8 cellular contexts compared by ENCODE assay signal in the genomic region with DNA sequence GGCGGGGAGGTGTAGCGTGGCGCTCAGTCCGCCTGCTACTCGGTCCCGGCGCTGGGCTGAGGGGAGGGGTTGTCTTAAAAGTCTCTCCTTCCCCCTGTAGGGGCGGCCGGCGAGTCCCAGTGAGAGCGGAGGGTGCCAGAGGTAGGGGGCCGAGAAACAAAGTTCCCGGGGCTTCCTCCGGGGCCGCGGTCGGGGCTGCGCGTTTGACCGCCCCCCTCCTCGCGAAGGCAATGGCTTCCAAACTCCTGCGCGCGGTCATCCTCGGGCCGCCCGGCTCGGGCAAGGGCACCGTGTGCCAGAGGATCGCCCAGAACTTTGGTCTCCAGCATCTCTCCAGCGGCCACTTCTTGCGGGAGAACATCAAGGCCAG. TPM values are rescaled to one million over a fixed set of nuclear protein-coding genes. Genes with fewer than 3 reads are reported as not detected.
DNase-seq lines count a peak whose midpoint lies in the region; ATAC-seq and TF ChIP-seq lines count a peak whose summit lies in the region.
"Not testable (repeated sequence)": the region's sequence is repeated elsewhere in the genome, so short reads cannot be mapped to it uniquely, and the experiment has no call there.

Gene AK4 (plus strand): TSS at position 26 of the 370 bp plus-strand sequence. CDS start 205 bp downstream, at position 231.

- DNase-seq in IMR-90; activated CD4-positive, alpha-beta T cell treated with anti-CD3 and anti-CD28 coated beads, Interleukin-2, amount 10 ng/mL, durations not matched to agents 7 days and 5 days; dorsolateral prefrontal cortex; osteocyte (ENCODE audit: extremely low spot score, unreplicated experiment): not testable (repeated sequence)

- TF ChIP-seq POLR2A in IMR-90 (IDR thresholded peaks at IDR 0.05; ENCODE audit: low read depth, low read length), result not testable (repeated sequence)

- not testable (repeated sequence) for H3K9me3 Mint-ChIP-seq in activated CD4-positive, alpha-beta T cell treated with anti-CD3 and anti-CD28 coated beads, Interleukin-2, amount 10 ng/mL, durations not matched to agents 7 days and 5 days; osteocyte (ENCODE audit: unreplicated experiment)

- not testable (repeated sequence) for H3K9me1 ChIP-seq in IMR-90 (ENCODE audit: insufficient read depth, low read length)

- not testable (repeated sequence) for H4K91ac ChIP-seq in IMR-90 (ENCODE audit: insufficient read depth, low read depth, low read length)

- H3K4me1 ChIP-seq in IMR-90 (ENCODE audit: control insufficient read depth, insufficient read depth, low read length); urinary bladder (ENCODE audit: insufficient read depth): not testable (repeated sequence)
- H3K4me1 ChIP-seq in iPS-20b (ENCODE audit: insufficient read depth, low read length), result peaks cover 30% of the 10 kb centered on the region

- CTCF ChIA-PET in IMR-90 (lab: Yijun Ruan, JAX), result not testable (repeated sequence)
- CTCF ChIA-PET in activated CD4-positive, alpha-beta T cell treated with anti-CD3 and anti-CD28 coated beads, Interleukin-2, amount 10 ng/mL, durations not matched to agents 7 days and 5 days (lab: Charles Lee), result interaction anchor here (1.0 to 1.5 kb wide), 4 partner anchors 16 to 29 kb away, joined by 4 to 5 read pairs (median 4); no protein-coding TSS in a partner anchor

- BruUV-seq in IMR-90 (replicated peaks; lab: Mats Ljungman, UMichigan), result not testable (repeated sequence)

- peak within 1 kb of the TSS; percentile 84 for H4K5ac ChIP-seq in IMR-90 (ENCODE audit: low read depth, low read length)

- not testable (repeated sequence) for H3K36me3 ChIP-seq in IMR-90 (ENCODE audit: control insufficient read depth, insufficient read depth, low read length); iPS-20b (ENCODE audit: insufficient read depth, low read depth, low read length); urinary bladder (ENCODE audit: insufficient read depth)

- not testable (repeated sequence) for H4K20me1 ChIP-seq in IMR-90 (ENCODE audit: insufficient read depth, low read length)

- not testable (repeated sequence) for H3K9me3 ChIP-seq in IMR-90 (ENCODE audit: control insufficient read depth, insufficient read depth, low read length); iPS-20b (ENCODE audit: insufficient read depth, low read depth, low read length)

- in situ Hi-C loops in IMR-90 (cut with MboI; ENCODE audit: low sequenced_read_pairs), result not testable (repeated sequence)

- not testable (repeated sequence) for H3K4ac ChIP-seq in IMR-90 (ENCODE audit: low read depth, low read length)

- not testable (repeated sequence) for H2BK20ac ChIP-seq in IMR-90 (ENCODE audit: low read depth, low read length)

- intact Hi-C loops in IMR-90 (cut with micrococcal nuclease), result loop anchor here (5.0 kb wide), 1 partner anchor 49 kb away; no protein-coding TSS in a partner anchor
- intact Hi-C loops in dorsolateral prefrontal cortex (cut with DNase I), result not testable (repeated sequence)

- H3K36me3 Mint-ChIP-seq in activated CD4-positive, alpha-beta T cell treated with anti-CD3 and anti-CD28 coated beads, Interleukin-2, amount 10 ng/mL, durations not matched to agents 7 days and 5 days (ENCODE audit: low read depth); osteocyte (ENCODE audit: unreplicated experiment): not testable (repeated sequence)

- POLR2A ChIA-PET in IMR-90 (lab: Charles Lee; ENCODE audit: unreplicated experiment), result not testable (repeated sequence)
- POLR2A ChIA-PET in activated CD4-positive, alpha-beta T cell treated with anti-CD3 and anti-CD28 coated beads, Interleukin-2, amount 10 ng/mL, durations not matched to agents 7 days and 5 days (lab: Charles Lee), result interaction anchor here (0.6 kb wide), 1 partner anchor 182 kb away, joined by 3 read pairs; no protein-coding TSS in a partner anchor

- ATAC-seq in GM18867 (IDR thresholded peaks at IDR 0.05; ENCODE audit: unreplicated experiment) (peak; percentile 17), HG02610 (IDR thresholded peaks at IDR 0.05; ENCODE audit: unreplicated experiment) (peak; percentile 9), IMR-90 (ENCODE audit: low read depth) (peak; percentile 31)

- H2BK15ac ChIP-seq in IMR-90 (ENCODE audit: low read depth, low read length), result not testable (repeated sequence)

- TF ChIP-seq CTCF in IMR-90 (conservative IDR thresholded peaks at IDR 0.05; ENCODE audit: low read depth, low read length); dorsolateral prefrontal cortex (IDR thresholded peaks at IDR 0.05 in 54 of 56, conservative IDR thresholded peaks at IDR 0.05 in 2 of 56; ENCODE audit: low read depth in 1 of 56, partially characterized antibody in 56 of 56); osteocyte (IDR thresholded peaks at IDR 0.05): not testable (repeated sequence)

- H3K4me2 ChIP-seq in IMR-90 (ENCODE audit: low read depth, low read length), result peak within 1 kb of the TSS; percentile 97

- H3K9ac ChIP-seq in IMR-90 (ENCODE audit: low read depth, low read length) (peak within 1 kb of the TSS; percentile 73; the same call in 1 of the 2 replicates), iPS-20b (ENCODE audit: low read depth, low read length) (peak within 1 kb of the TSS; percentile 76)

- peak within 1 kb of the TSS; percentile 81 for H3K27ac Mint-ChIP-seq in activated CD4-positive, alpha-beta T cell treated with anti-CD3 and anti-CD28 coated beads, Interleukin-2, amount 10 ng/mL, durations not matched to agents 7 days and 5 days
- H3K27ac Mint-ChIP-seq in osteocyte (ENCODE audit: unreplicated experiment), result peak within 1 kb of the TSS; percentile 56

- dilution Hi-C loops in IMR-90 (cut with HindIII; ENCODE audit: low sequenced_read_pairs, unreplicated experiment), result not testable (repeated sequence)

- WGBS in IMR-90 (ENCODE audit: extremely low coverage in 2 of 2, insufficient read length in 1 of 2), 2 experiments, result no CpG with 5 or more reads among the region's 33 CpGs
- 0% methylated on average over 14 of the region's 33 CpGs for WGBS in urinary bladder

- not testable (repeated sequence) for H3K14ac ChIP-seq in IMR-90 (replicated peaks; ENCODE audit: low read depth, low read length)

- H3K23ac ChIP-seq in IMR-90 (ENCODE audit: low read depth, low read length), result not testable (repeated sequence)

- H3K4me3 Mint-ChIP-seq in activated CD4-positive, alpha-beta T cell treated with anti-CD3 and anti-CD28 coated beads, Interleukin-2, amount 10 ng/mL, durations not matched to agents 7 days and 5 days, result peak within 1 kb of the TSS; percentile 86
- H3K4me3 Mint-ChIP-seq in osteocyte (ENCODE audit: unreplicated experiment), result peak within 1 kb of the TSS; percentile 79

- H3K79me1 ChIP-seq in IMR-90 (ENCODE audit: low read depth in 1 of 2, low read length in 2 of 2), result not testable (repeated sequence)

- H4K8ac ChIP-seq in IMR-90 (ENCODE audit: low read depth in 2 of 2, low read length in 2 of 2), result peak within 1 kb of the TSS in 1 of 2 experiments; percentile 58; a peak in 2 of 4 replicates

- H2AK9ac ChIP-seq in IMR-90 (replicated peaks; ENCODE audit: low read depth, low read length, poor library complexity), result peak within 1 kb of the TSS; percentile 30

- H3K27ac ChIP-seq in IMR-90 (ENCODE audit: insufficient read depth, low read length), result peak within 1 kb of the TSS; percentile 60; the same call in 1 of the 2 replicates
- H3K27ac ChIP-seq in dorsolateral prefrontal cortex, result peak within 1 kb of the TSS in 57 of 59 donors; percentile 12 to 92 (median 77)
- peak within 1 kb of the TSS; percentile 8 for H3K27ac ChIP-seq in iPS-20b (ENCODE audit: low read length)
- peak within 1 kb of the TSS; percentile 54 for H3K27ac ChIP-seq in urinary bladder (ENCODE audit: low read depth)

- H3K18ac ChIP-seq in IMR-90 (ENCODE audit: low read depth, low read length), result peak within 1 kb of the TSS; percentile 61; the same call in 1 of the 2 replicates

- H2AFZ ChIP-seq in IMR-90 (replicated peaks; ENCODE audit: low read length, poor library complexity), result peak within 1 kb of the TSS; percentile 91

- peaks cover 29% of the 10 kb centered on the region for H3K4me1 Mint-ChIP-seq in activated CD4-positive, alpha-beta T cell treated with anti-CD3 and anti-CD28 coated beads, Interleukin-2, amount 10 ng/mL, durations not matched to agents 7 days and 5 days
- H3K4me1 Mint-ChIP-seq in osteocyte (ENCODE audit: unreplicated experiment), result peaks cover 24% of the 10 kb centered on the region

- TF ChIP-seq RAD21 in IMR-90 (IDR thresholded peaks at IDR 0.05; ENCODE audit: low read length), result not testable (repeated sequence)

- H3K27me3 ChIP-seq in IMR-90 (ENCODE audit: control insufficient read depth, insufficient read depth, low read length) (peaks cover 29% of the 10 kb centered on the region), iPS-20b (ENCODE audit: insufficient read depth, low read length) (peaks cover 69% of the 10 kb centered on the region)
- not testable (repeated sequence) for H3K27me3 ChIP-seq in dorsolateral prefrontal cortex

- peak within 1 kb of the TSS; percentile 98 for H3K4me3 ChIP-seq in IMR-90 (ENCODE audit: insufficient read depth, low read depth, low read length)
- H3K4me3 ChIP-seq in dorsolateral prefrontal cortex, result peak within 1 kb of the TSS; percentile 62 to 96 (median 82)
- H3K4me3 ChIP-seq in iPS-20b (ENCODE audit: low read length), result peak within 1 kb of the TSS; percentile 79
- peak within 1 kb of the TSS; percentile 76 for H3K4me3 ChIP-seq in urinary bladder (ENCODE audit: low read depth, low read length)

- H2BK120ac ChIP-seq in IMR-90 (ENCODE audit: low read depth, low read length), result not testable (repeated sequence)

- H3K56ac ChIP-seq in IMR-90 (ENCODE audit: extremely low read depth, insufficient read depth, low read length), result not testable (repeated sequence)

- H2AK5ac ChIP-seq in IMR-90 (ENCODE audit: low read depth, low read length), result not testable (repeated sequence)

- H3K27me3 Mint-ChIP-seq in activated CD4-positive, alpha-beta T cell treated with anti-CD3 and anti-CD28 coated beads, Interleukin-2, amount 10 ng/mL, durations not matched to agents 7 days and 5 days, result peaks cover 34% of the 10 kb centered on the region
- peaks cover 16% of the 10 kb centered on the region for H3K27me3 Mint-ChIP-seq in osteocyte (ENCODE audit: unreplicated experiment)

- H2BK5ac ChIP-seq in IMR-90 (ENCODE audit: low read depth, low read length, poor library complexity, severe bottlenecking), result peak within 1 kb of the TSS; percentile 14

RNA-seq across cellular contexts. Expression of gene AK4, which starts in this region (rescaled TPM):
- total RNA-seq in IMR-90 (2012; rRNA removed) (23.1 and 30.3 TPM in 2 replicates), dorsolateral prefrontal cortex (100 to 1,000 TPM in 1 of 120 experiments, 10 to 100 TPM in 119; 27.3 to 168 (median 54.4) TPM), osteocyte (22.4 and 23.4 TPM in 2 replicates), urinary bladder (12.5 TPM)
- polyA plus RNA-seq in IMR-90 (2012; rRNA removed) (7.7 and 12.4 TPM in 2 replicates), urinary bladder (36.1 TPM)
- polyA plus RNA-seq in IMR-90 (2012; cell fraction: cytosol; rRNA removed), result 4.8 and 7.6 TPM in 2 replicates
- polyA plus RNA-seq in IMR-90 (2012; cell fraction: nucleus; rRNA removed; ENCODE audit: low replicate concordance), result 1.4 and 6.5 TPM in 2 replicates
- total RNA-seq in activated CD4-positive, alpha-beta T cell treated with anti-CD3 and anti-CD28 coated beads, Interleukin-2, amount 10 ng/mL, durations not matched to agents 7 days and 5 days, result 10 to 100 TPM; 37.3 to 42.6 TPM

Comparison
In these comparisons a context has a peak if more than half of its experiments do, and no peak if none do; other contexts are left out.
1. H3K27ac ChIP-seq: peak in every context shown above with its lines; median percentile 77 in dorsolateral prefrontal cortex; 60 in IMR-90; 54 in urinary bladder; 8 in iPS-20b.